Comparison of ENCODE assay signal across 28 cellular contexts in genomic region chr18:6971823-6972478, GRCh38.
"Had no signal": no experiment of that assay in that cellular context is flagged by ENCODE, and none has a peak within 500 bp of the region (broad histone marks: within the 10 kb centered on the region; RNA-seq: fewer than 3 reads in every experiment).

No MANE protein-coding gene starts in this region.

- H3K4me3 ChIP-seq: colonic mucosa, esophagus muscularis mucosa, gastroesophageal sphincter, heart left ventricle, hepatocyte, mucosa of descending colon, prostate gland, right atrium auricular region, sigmoid colon, stomach, thyroid gland had no signal

- H3K27ac ChIP-seq: colonic mucosa, esophagus muscularis mucosa, foreskin keratinocyte, gastroesophageal sphincter, heart left ventricle, hepatocyte, neutrophil, prostate gland, right atrium auricular region, sigmoid colon, stomach, thyroid gland had no signal

- H3K79me2 ChIP-seq: hepatocyte had no signal

- H3K9me3 Mint-ChIP-seq: dendritic cell treated with granulocyte-macrophage colony-stimulating factor and Interleukin-4, amounts not matched to agents 40 ng/mL and 50 ng/mL, for 4 days; mesothelial cell of epicardium; natural killer cell treated with Interleukin-12 subunit alpha and Interleukin-12 subunit beta and Interleukin-15 and Interleukin-18, amount 100 ng/mL, for 72 hours; neural crest cell had no signal

- H3K4me1 ChIP-seq: colonic mucosa, foreskin keratinocyte, gastroesophageal sphincter, heart left ventricle, prostate gland, right atrium auricular region, sigmoid colon, stomach, thyroid gland had no signal

- H3K36me3 ChIP-seq: colonic mucosa, esophagus muscularis mucosa, gastroesophageal sphincter, heart left ventricle, neutrophil, prostate gland, right atrium auricular region, sigmoid colon, stomach had no signal

- H3K36me3 Mint-ChIP-seq: naive B cell; natural killer cell treated with Interleukin-12 subunit alpha and Interleukin-12 subunit beta and Interleukin-15 and Interleukin-18, amount 100 ng/mL, for 72 hours; stimulated activated effector memory CD8-positive, alpha-beta T cell treated with anti-CD3 and anti-CD28 coated beads, Interleukin-12 subunit alpha, Interleukin-12 subunit beta, amount 100 ng/mL, for 72 hours had no signal

- H2AFZ ChIP-seq: hepatocyte had no signal

- H3K9me3 ChIP-seq: colonic mucosa, esophagus muscularis mucosa, gastroesophageal sphincter, heart left ventricle, mucosa of descending colon, neutrophil, prostate gland, right atrium auricular region, sigmoid colon, stomach, thyroid gland had no signal

- H3K4me2 ChIP-seq: hepatocyte had no signal

- DNase-seq: colonic mucosa; effector CD8-positive, alpha-beta T cell; foreskin keratinocyte; heart left ventricle; kidney; mesenchymal stem cell; mucosa of descending colon; naive B cell; sigmoid colon; stimulated activated CD4-positive, alpha-beta T cell treated with anti-CD3 and anti-CD28 coated beads, Interleukin-2, amount 100 ng/mL, for 24 hours; stimulated activated CD4-positive, alpha-beta T cell treated with anti-CD3 and anti-CD28 coated beads, Interleukin-4, amount 100 ng/mL, for 24 hours; stimulated activated naive CD4-positive, alpha-beta T cell treated with Interleukin-2 at 50 U/mL for 16 hours; stomach; thyroid gland; trophoblast cell had no signal

- FAIRE-seq: endothelial cell of umbilical vein, kidney had no signal

- H3K27ac Mint-ChIP-seq: dendritic cell treated with granulocyte-macrophage colony-stimulating factor and Interleukin-4, amounts not matched to agents 40 ng/mL and 50 ng/mL, for 4 days; mesothelial cell of epicardium; naive B cell; natural killer cell treated with Interleukin-12 subunit alpha and Interleukin-12 subunit beta and Interleukin-15 and Interleukin-18, amount 100 ng/mL, for 72 hours; stimulated activated effector memory CD8-positive, alpha-beta T cell treated with anti-CD3 and anti-CD28 coated beads, Interleukin-12 subunit alpha, Interleukin-12 subunit beta, amount 100 ng/mL, for 72 hours had no signal

- H3K4me3 Mint-ChIP-seq: dendritic cell treated with granulocyte-macrophage colony-stimulating factor and Interleukin-4, amounts not matched to agents 40 ng/mL and 50 ng/mL, for 4 days; mesothelial cell of epicardium; naive B cell; natural killer cell treated with Interleukin-12 subunit alpha and Interleukin-12 subunit beta and Interleukin-15 and Interleukin-18, amount 100 ng/mL, for 72 hours; neural crest cell; stimulated activated effector memory CD8-positive, alpha-beta T cell treated with anti-CD3 and anti-CD28 coated beads, Interleukin-12 subunit alpha, Interleukin-12 subunit beta, amount 100 ng/mL, for 72 hours had no signal

- ATAC-seq: foreskin keratinocyte; gastroesophageal sphincter; heart left ventricle; left lobe of liver; mucosa of descending colon; natural killer cell treated with Interleukin-12 subunit alpha and Interleukin-12 subunit beta and Interleukin-15 and Interleukin-18, amount 100 ng/mL, for 72 hours; stimulated activated effector memory CD8-positive, alpha-beta T cell treated with anti-CD3 and anti-CD28 coated beads, Interleukin-12 subunit alpha, Interleukin-12 subunit beta, amount 100 ng/mL, for 72 hours had no signal

- H3K4me1 Mint-ChIP-seq: mesothelial cell of epicardium; naive B cell; neural crest cell; stimulated activated effector memory CD8-positive, alpha-beta T cell treated with anti-CD3 and anti-CD28 coated beads, Interleukin-12 subunit alpha, Interleukin-12 subunit beta, amount 100 ng/mL, for 72 hours had no signal

- H3K27me3 Mint-ChIP-seq: dendritic cell treated with granulocyte-macrophage colony-stimulating factor and Interleukin-4, amounts not matched to agents 40 ng/mL and 50 ng/mL, for 4 days; naive B cell; natural killer cell treated with Interleukin-12 subunit alpha and Interleukin-12 subunit beta and Interleukin-15 and Interleukin-18, amount 100 ng/mL, for 72 hours had no signal

- H3K27me3 ChIP-seq: colonic mucosa, esophagus muscularis mucosa, foreskin keratinocyte, gastroesophageal sphincter, heart left ventricle, hepatocyte, neutrophil, right atrium auricular region, sigmoid colon, stomach, thyroid gland had no signal
